In the genomic region with DNA sequence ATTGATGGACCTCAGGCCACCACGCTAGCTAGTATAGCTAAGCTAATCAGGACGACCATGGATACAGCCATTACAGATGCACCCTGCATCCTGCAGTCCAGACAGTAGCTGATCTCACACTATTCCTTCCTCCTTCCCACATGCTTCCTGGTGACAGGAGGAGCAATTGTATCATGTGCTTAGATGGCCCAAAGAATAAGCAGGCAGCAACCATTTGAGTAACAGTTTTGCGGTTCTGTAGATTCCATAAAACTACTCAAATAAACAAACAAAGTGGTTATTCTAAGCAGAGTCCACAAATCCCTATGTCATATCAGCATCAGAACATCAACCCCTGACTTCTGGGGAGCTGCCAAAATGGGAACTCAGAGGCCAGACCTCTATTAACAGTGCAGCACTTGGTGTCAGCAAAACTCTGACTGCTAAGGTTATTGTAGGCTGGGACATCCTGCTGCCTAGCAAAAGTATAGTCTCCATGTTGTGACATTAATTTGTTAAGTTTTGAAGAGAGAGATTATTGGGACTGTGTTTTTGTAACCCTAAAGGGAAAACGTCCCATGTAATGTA, we compare ENCODE assay signal across 1 cellular context.
TF ChIP-seq lines count a peak whose summit lies in the region.

No MANE protein-coding gene starts in this region.

TF ChIP-seq in liver, 16 proteins besides CTCF, POLR2A, EP300 and RAD21:
- TF ChIP-seq, protein P1, sequence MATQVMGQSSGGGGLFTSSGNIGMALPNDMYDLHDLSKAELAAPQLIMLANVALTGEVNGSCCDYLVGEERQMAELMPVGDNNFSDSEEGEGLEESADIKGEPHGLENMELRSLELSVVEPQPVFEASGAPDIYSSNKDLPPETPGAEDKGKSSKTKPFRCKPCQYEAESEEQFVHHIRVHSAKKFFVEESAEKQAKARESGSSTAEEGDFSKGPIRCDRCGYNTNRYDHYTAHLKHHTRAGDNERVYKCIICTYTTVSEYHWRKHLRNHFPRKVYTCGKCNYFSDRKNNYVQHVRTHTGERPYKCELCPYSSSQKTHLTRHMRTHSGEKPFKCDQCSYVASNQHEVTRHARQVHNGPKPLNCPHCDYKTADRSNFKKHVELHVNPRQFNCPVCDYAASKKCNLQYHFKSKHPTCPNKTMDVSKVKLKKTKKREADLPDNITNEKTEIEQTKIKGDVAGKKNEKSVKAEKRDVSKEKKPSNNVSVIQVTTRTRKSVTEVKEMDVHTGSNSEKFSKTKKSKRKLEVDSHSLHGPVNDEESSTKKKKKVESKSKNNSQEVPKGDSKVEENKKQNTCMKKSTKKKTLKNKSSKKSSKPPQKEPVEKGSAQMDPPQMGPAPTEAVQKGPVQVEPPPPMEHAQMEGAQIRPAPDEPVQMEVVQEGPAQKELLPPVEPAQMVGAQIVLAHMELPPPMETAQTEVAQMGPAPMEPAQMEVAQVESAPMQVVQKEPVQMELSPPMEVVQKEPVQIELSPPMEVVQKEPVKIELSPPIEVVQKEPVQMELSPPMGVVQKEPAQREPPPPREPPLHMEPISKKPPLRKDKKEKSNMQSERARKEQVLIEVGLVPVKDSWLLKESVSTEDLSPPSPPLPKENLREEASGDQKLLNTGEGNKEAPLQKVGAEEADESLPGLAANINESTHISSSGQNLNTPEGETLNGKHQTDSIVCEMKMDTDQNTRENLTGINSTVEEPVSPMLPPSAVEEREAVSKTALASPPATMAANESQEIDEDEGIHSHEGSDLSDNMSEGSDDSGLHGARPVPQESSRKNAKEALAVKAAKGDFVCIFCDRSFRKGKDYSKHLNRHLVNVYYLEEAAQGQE (IDR thresholded peaks at IDR 0.05) = no peak
- TF ChIP-seq RXRA (IDR thresholded peaks at IDR 0.05) = peak; percentile 5 to 45
TF ChIP-seq in liver: peak in this region for 1.
